Comparison of ENCODE assay signal across 28 cellular contexts in genomic region chr7:154848464-154848863, GRCh38.
"Had no signal": no experiment of that assay in that cellular context is flagged by ENCODE, and none has a peak within 500 bp of the region (broad histone marks: within the 10 kb centered on the region; RNA-seq: fewer than 3 reads in every experiment).

No MANE protein-coding gene starts in this region.

- ATAC-seq: activated CD8-positive, alpha-beta T cell treated with anti-CD3 and anti-CD28 coated beads for 36 hours; activated T-cell treated with anti-CD3 and anti-CD28 coated beads, Interleukin-2, amount 50 U/mL, for 4 hours; activated T-helper 17 cell treated with anti-CD3 and anti-CD28 coated beads, Interleukin-2, amount 50 U/mL, for 72 hours; esophagus mucosa; WTC11 had no signal

- H3K9me3 Mint-ChIP-seq: activated CD8-positive, alpha-beta T cell treated with anti-CD3 and anti-CD28 coated beads for 36 hours; activated T-helper 17 cell treated with anti-CD3 and anti-CD28 coated beads, Interleukin-2, amount 50 U/mL, for 72 hours had no signal

- H3K27me3 ChIP-seq: adrenal gland, breast epithelium, cardiac muscle cell, colonic mucosa had no signal

- H3K4me3 Mint-ChIP-seq: activated CD8-positive, alpha-beta T cell treated with anti-CD3 and anti-CD28 coated beads for 36 hours; activated naive CD8-positive, alpha-beta T cell; activated T-cell treated with anti-CD3 and anti-CD28 coated beads, Interleukin-2, amount 50 U/mL, for 4 hours; activated T-helper 17 cell treated with anti-CD3 and anti-CD28 coated beads, Interleukin-2, amount 50 U/mL, for 72 hours; brain; WTC11 had no signal

- DNase-seq: activated CD4-positive, alpha-beta T cell treated with anti-CD3 and anti-CD28 coated beads for 1 hour; activated CD4-positive, alpha-beta T cell treated with anti-CD3 and anti-CD28 coated beads for 4 hours; activated CD4-positive, alpha-beta T cell treated with anti-CD3 and anti-CD28 coated beads, Interleukin-2, amount 50 U/mL, for 1 hour; activated CD4-positive, alpha-beta T cell treated with anti-CD3 and anti-CD28 coated beads, Interleukin-2, amount 50 U/mL, for 48 hours; activated CD8-positive, alpha-beta memory T cell treated with anti-CD3 and anti-CD28 coated beads for 24 hours; activated CD8-positive, alpha-beta T cell treated with anti-CD3 and anti-CD28 coated beads for 36 hours; activated effector memory CD4-positive, alpha-beta T cell treated with Interleukin-2 at 50 U/mL for 16 hours; activated gamma-delta T cell treated with Interleukin-2 at 50 U/mL for 16 hours; activated naive CD4-positive, alpha-beta T cell treated with anti-CD3 and anti-CD28 coated beads, Interleukin-2, amount 50 U/mL, for 16 hours; activated naive CD4-positive, alpha-beta T cell treated with Interleukin-2 at 50 U/mL for 16 hours; activated T-cell treated with anti-CD3 and anti-CD28 coated beads, Interleukin-2, amount 50 U/mL, for 4 hours; adrenal gland; amygdala; aorta; central memory CD4-positive, alpha-beta T cell; cerebellar nuclear complex; colonic mucosa; effector CD8-positive, alpha-beta T cell; foreskin fibroblast; T-helper 2 cell had no signal

- H3K4me1 ChIP-seq: adrenal gland, breast epithelium, colonic mucosa had no signal

- H3K27me3 Mint-ChIP-seq: brain had no signal

- H3K9me3 ChIP-seq: adrenal gland, colonic mucosa had no signal

- H3K27ac Mint-ChIP-seq: activated CD8-positive, alpha-beta T cell treated with anti-CD3 and anti-CD28 coated beads for 36 hours; activated naive CD8-positive, alpha-beta T cell; activated T-helper 17 cell treated with anti-CD3 and anti-CD28 coated beads, Interleukin-2, amount 50 U/mL, for 72 hours; WTC11 had no signal

- H3K27ac ChIP-seq: adrenal gland, breast epithelium, cardiac muscle cell, colonic mucosa had no signal

- H3K4me3 ChIP-seq: adrenal gland, breast epithelium, cardiac muscle cell, colonic mucosa had no signal

- H3K4me1 Mint-ChIP-seq: activated T-helper 17 cell treated with anti-CD3 and anti-CD28 coated beads, Interleukin-2, amount 50 U/mL, for 72 hours; WTC11 had no signal

- H3K36me3 ChIP-seq: adrenal gland, breast epithelium, cardiac muscle cell, colonic mucosa had no signal

- FAIRE-seq: frontal cortex had no signal
